8 cellular contexts compared by ENCODE assay signal in the genomic region with DNA sequence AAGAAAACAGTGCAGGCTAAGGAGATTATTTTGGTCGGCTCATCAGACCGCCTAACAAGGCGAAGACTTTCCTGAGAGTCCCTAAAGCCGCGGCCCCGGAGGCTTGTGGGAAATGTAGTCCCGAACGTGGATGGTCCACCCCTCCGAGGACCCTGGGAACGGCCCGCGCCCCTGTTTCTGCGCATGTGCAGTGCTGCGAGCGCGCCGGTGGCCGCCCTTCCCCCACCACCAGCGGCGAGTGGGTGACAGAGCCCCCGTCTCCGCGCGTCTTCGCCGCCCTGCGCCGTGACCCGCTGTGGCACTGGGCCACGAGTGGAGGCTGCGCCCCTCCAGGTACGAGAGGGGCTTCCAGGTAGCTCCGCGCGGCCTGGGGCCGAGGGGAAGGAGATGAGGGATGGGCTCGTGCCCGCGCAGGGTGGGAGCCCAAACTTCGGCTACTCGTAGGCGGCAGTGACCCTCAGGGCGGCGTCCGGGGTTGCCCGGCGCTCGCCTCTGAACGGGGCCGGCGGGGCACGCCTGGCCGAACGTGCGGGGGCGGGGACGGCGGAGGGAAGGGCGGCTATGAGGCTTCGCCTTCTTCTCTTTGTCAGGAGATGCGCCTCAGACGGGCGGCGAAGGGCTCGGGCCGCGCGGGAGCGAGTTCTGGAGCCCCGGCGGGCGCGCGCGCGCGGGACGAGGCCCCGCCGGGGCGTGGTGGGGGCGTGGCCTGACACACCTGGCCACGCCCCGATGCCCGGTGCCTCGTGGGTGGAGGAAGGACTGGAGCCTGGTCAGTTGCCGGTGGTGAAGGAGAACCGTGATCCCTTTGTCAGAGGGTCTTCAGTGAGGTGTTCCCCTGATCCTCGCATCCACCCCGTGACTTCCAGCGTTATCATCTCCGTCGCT. TPM values are rescaled to one million over a fixed set of nuclear protein-coding genes. Genes with fewer than 3 reads are reported as not detected.
DNase-seq lines count a peak whose midpoint lies in the region; ATAC-seq and TF ChIP-seq lines count a peak whose summit lies in the region.

TSS of gene ZFP1 (plus strand) at position 214 of the 885 bp plus-strand sequence. CDS start 4,428 bp downstream, outside the sequence.

- peaks cover 0 to 9% of the 10 kb centered on the region in 2 donors for H3K4me1 ChIP-seq in left lung

- ATAC-seq in GM19397 (IDR thresholded peaks at IDR 0.05; ENCODE audit: unreplicated experiment) (peak; percentile 85), HG03565 (IDR thresholded peaks at IDR 0.05; ENCODE audit: unreplicated experiment) (peak; percentile 61), left lung (peak; percentile 97)

- H3K4me3 Mint-ChIP-seq in dendritic cell treated with granulocyte-macrophage colony-stimulating factor and Interleukin-4, amounts not matched to agents 40 ng/mL and 50 ng/mL, for 4 days: peak within 1 kb of the TSS; percentile 82

- H3K4me1 Mint-ChIP-seq in dendritic cell treated with granulocyte-macrophage colony-stimulating factor and Interleukin-4, amounts not matched to agents 40 ng/mL and 50 ng/mL, for 4 days (ENCODE audit: low read depth): peaks cover 10% of the 10 kb centered on the region

- no peaks in the 10 kb centered on the region for H3K27me3 ChIP-seq in left lung

- peaks cover 5% of the 10 kb centered on the region for H3K27me3 Mint-ChIP-seq in dendritic cell treated with granulocyte-macrophage colony-stimulating factor and Interleukin-4, amounts not matched to agents 40 ng/mL and 50 ng/mL, for 4 days

- no peak for TF ChIP-seq CTCF in left lung (IDR thresholded peaks at IDR 0.05)

- peak within 1 kb of the TSS; percentile 92 to 99 for H3K4me3 ChIP-seq in left lung

- H3K27ac ChIP-seq in left lung: peak within 1 kb of the TSS; percentile 93 to 94

- peak; percentile 94 for DNase-seq in CD1c-positive myeloid dendritic cell (ENCODE audit: extremely low spot score)
- peak; percentile 57 for DNase-seq in NCI-H748 treated with DMSO at 0.1 percent for 48 hours (lab: John Stamatoyannopoulos, UW)
- peak; percentile 94 for DNase-seq in activated CD4-positive, alpha-beta T cell treated with anti-CD3 and anti-CD28 coated beads, Interleukin-2, amount 50 U/mL, for 1 hour
- DNase-seq in left lung: peak; percentile 95
- DNase-seq in stimulated activated CD4-positive, alpha-beta T cell treated with anti-CD3 and anti-CD28 coated beads, Interleukin-2, amount 100 ng/mL, for 4 hours (ENCODE audit: low read depth): peak; percentile 92

- H3K9me3 Mint-ChIP-seq in dendritic cell treated with granulocyte-macrophage colony-stimulating factor and Interleukin-4, amounts not matched to agents 40 ng/mL and 50 ng/mL, for 4 days: peaks cover 37% of the 10 kb centered on the region

- peak within 1 kb of the TSS; percentile 79 for H3K27ac Mint-ChIP-seq in dendritic cell treated with granulocyte-macrophage colony-stimulating factor and Interleukin-4, amounts not matched to agents 40 ng/mL and 50 ng/mL, for 4 days

- H3K36me3 ChIP-seq in left lung: peaks cover 0 to 6% of the 10 kb centered on the region in 2 donors

- H3K36me3 Mint-ChIP-seq in dendritic cell treated with granulocyte-macrophage colony-stimulating factor and Interleukin-4, amounts not matched to agents 40 ng/mL and 50 ng/mL, for 4 days (ENCODE audit: low read depth): peaks cover 26% of the 10 kb centered on the region

- H3K9me3 ChIP-seq in left lung: peaks cover 0 to 28% of the 10 kb centered on the region in 2 donors

- intact Hi-C loops in dendritic cell treated with granulocyte-macrophage colony-stimulating factor and Interleukin-4, amounts not matched to agents 40 ng/mL and 50 ng/mL, for 4 days (cut with micrococcal nuclease): loop anchor here (1.0 to 2.0 kb wide), 2 partner anchors 32 to 163 kb away; partner anchors contain the start of genes LDHD and WDR59
- intact Hi-C loops in left lung (cut with DNase I): no loop called here

RNA-seq across cellular contexts. Expression of gene ZFP1, which starts in this region (rescaled TPM):
- total RNA-seq in left lung: 1 to 10 TPM; 8.4 to 9.2 TPM

Comparison
In these comparisons a context has a peak if more than half of its experiments do, and no peak if none do; other contexts are left out.
1. Peak in every context shown above with its lines: DNase-seq, ATAC-seq, H3K4me3 ChIP-seq and H3K27ac ChIP-seq.